ENCODE assay signal across 27 cellular contexts in the genomic region with DNA sequence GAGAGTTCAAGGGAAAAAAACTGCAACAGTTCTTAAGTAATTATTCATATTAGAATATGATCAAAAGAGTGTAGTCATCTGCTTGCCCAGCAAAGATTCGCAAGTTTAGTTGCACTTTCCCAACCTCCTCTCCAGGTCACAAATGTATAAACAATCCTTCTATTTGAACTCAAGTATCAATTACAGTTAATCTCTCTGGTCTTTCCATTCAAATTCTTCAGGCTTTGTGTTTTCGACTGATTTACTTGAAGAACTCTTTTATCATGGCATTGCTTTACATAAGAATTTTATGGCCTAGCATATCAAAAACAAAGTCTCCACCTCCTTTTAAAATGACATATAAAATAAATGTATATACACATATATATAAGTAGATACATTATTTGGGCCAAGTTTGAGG.
DNase-seq lines count a peak whose midpoint lies in the region; ATAC-seq, FAIRE-seq and TF ChIP-seq lines count a peak whose summit lies in the region.
"Had no signal": no experiment of that assay in that cellular context is flagged by ENCODE, and none has a peak within 500 bp of the region (broad histone marks: within the 10 kb centered on the region; RNA-seq: fewer than 3 reads in every experiment).

No MANE protein-coding gene starts in this region.

- H3K4me3 Mint-ChIP-seq in astrocyte (ENCODE audit: unreplicated experiment), result no peak overlapping the region
- H3K4me3 Mint-ChIP-seq: CD14-positive monocyte; CD4-positive, alpha-beta T cell; CD8-positive, alpha-beta memory T cell; H9; HFFc6 had no signal

- no peaks in the 10 kb centered on the region for H3K9me3 Mint-ChIP-seq in astrocyte (ENCODE audit: unreplicated experiment)
- H3K9me3 Mint-ChIP-seq: CD14-positive monocyte, H9, HFFc6 had no signal

- H3K36me3 Mint-ChIP-seq in astrocyte (ENCODE audit: low read depth, unreplicated experiment), result no peaks in the 10 kb centered on the region
- H3K36me3 Mint-ChIP-seq: CD14-positive monocyte; CD8-positive, alpha-beta memory T cell had no signal

- H3K36me3 ChIP-seq in HAP-1 (replicated peaks) (no peaks in the 10 kb centered on the region), astrocyte (ENCODE audit: insufficient read depth, low read length) (no peaks in the 10 kb centered on the region), smooth muscle cell (ENCODE audit: low read depth) (no peaks in the 10 kb centered on the region), spleen (no peaks in the 10 kb centered on the region)
- H3K36me3 ChIP-seq: BE2C; BLaER1 treated with 17β-estradiol and CSF1 and Interleukin-3, amounts not matched to agents 10 nM and 100 nM had no signal

- no peak overlapping the region for H3K4me2 ChIP-seq in astrocyte (ENCODE audit: low read length)
- H3K4me2 ChIP-seq in smooth muscle cell, result peak overlapping the region; percentile 34
- H3K4me2 ChIP-seq: A549; BLaER1 treated with 17β-estradiol and CSF1 and Interleukin-3, amounts not matched to agents 10 nM and 100 nM had no signal

- H3K79me2 ChIP-seq in astrocyte (ENCODE audit: insufficient read depth, low read length) (no peaks in the 10 kb centered on the region), smooth muscle cell (ENCODE audit: low read depth) (no peaks in the 10 kb centered on the region)

- H3K4me1 ChIP-seq in HAP-1, result peaks cover 15% of the 10 kb centered on the region
- no peaks in the 10 kb centered on the region for H3K4me1 ChIP-seq in astrocyte (ENCODE audit: insufficient read depth, low read length)
- peaks cover 7% of the 10 kb centered on the region for H3K4me1 ChIP-seq in smooth muscle cell (ENCODE audit: low read depth)
- no peaks in the 10 kb centered on the region for H3K4me1 ChIP-seq in spleen
- H3K4me1 ChIP-seq: A549; BE2C; BLaER1 treated with 17β-estradiol and CSF1 and Interleukin-3, amounts not matched to agents 10 nM and 100 nM had no signal

- no peak for TF ChIP-seq CTCF in astrocyte (IDR thresholded peaks at IDR 0.05; ENCODE audit: insufficient read depth, low read depth, low read length)
- TF ChIP-seq CTCF in smooth muscle cell (IDR thresholded peaks at IDR 0.05; ENCODE audit: borderline replicate concordance, insufficient read depth, poor library complexity, severe bottlenecking), result no peak
- TF ChIP-seq CTCF in spleen (IDR thresholded peaks at IDR 0.05 in 8 of 11, conservative IDR thresholded peaks at IDR 0.05 in 3 of 11), result no peak

- H3K4me3 ChIP-seq in HAP-1, result no peak overlapping the region
- no peak overlapping the region for H3K4me3 ChIP-seq in astrocyte (ENCODE audit: insufficient read depth, low read depth, low read length)
- H3K4me3 ChIP-seq in smooth muscle cell, result no peak overlapping the region
- H3K4me3 ChIP-seq in spleen, result no peak overlapping the region
- H3K4me3 ChIP-seq: A549; BLaER1 treated with 17β-estradiol and CSF1 and Interleukin-3, amounts not matched to agents 10 nM and 100 nM; GM12878; GM23248 had no signal

- no peaks in the 10 kb centered on the region for H4K20me1 ChIP-seq in astrocyte (ENCODE audit: insufficient read depth, low read length)
- no peaks in the 10 kb centered on the region for H4K20me1 ChIP-seq in smooth muscle cell (ENCODE audit: low read depth)

- WGBS in smooth muscle cell (ENCODE audit: low lambda C conversion rate), result 48% methylated on average over 2 of the region's 2 CpGs
- 62 to 95% (median 79%) methylated on average over 2 of the region's 2 CpGs for WGBS in spleen, 5 donors

- in situ Hi-C loops in HAP-1 (cut with MboI; ENCODE audit: low sequenced_read_pairs), result no loop called here

- no peak overlapping the region for H3K27ac Mint-ChIP-seq in astrocyte (ENCODE audit: unreplicated experiment)
- H3K27ac Mint-ChIP-seq: CD14-positive monocyte; CD4-positive, alpha-beta T cell; CD8-positive, alpha-beta memory T cell; H9; HFFc6 had no signal

- no peaks in the 10 kb centered on the region for H3K27me3 Mint-ChIP-seq in astrocyte (ENCODE audit: low read depth, unreplicated experiment)
- H3K27me3 Mint-ChIP-seq: CD4-positive, alpha-beta T cell; CD8-positive, alpha-beta memory T cell had no signal

- no peaks in the 10 kb centered on the region for H3K27me3 ChIP-seq in HAP-1 (ENCODE audit: low read depth)
- no peaks in the 10 kb centered on the region for H3K27me3 ChIP-seq in astrocyte (ENCODE audit: insufficient read depth, low read length)
- no peaks in the 10 kb centered on the region for H3K27me3 ChIP-seq in smooth muscle cell (ENCODE audit: low read depth)
- no peaks in the 10 kb centered on the region for H3K27me3 ChIP-seq in spleen (replicated peaks in 1 of 7)
- H3K27me3 ChIP-seq: BE2C had no signal

- FAIRE-seq in astrocyte (lab: Jason Lieb, UNC), result peak; percentile 26
- FAIRE-seq: D721Med, GM12878, GM19239, H1 had no signal

- H3K4me1 Mint-ChIP-seq in astrocyte (ENCODE audit: low read depth, unreplicated experiment), result no peaks in the 10 kb centered on the region
- H3K4me1 Mint-ChIP-seq: CD14-positive monocyte; CD8-positive, alpha-beta memory T cell had no signal

- no peak for ATAC-seq in HG02970 (IDR thresholded peaks at IDR 0.05; ENCODE audit: low FRiP score, unreplicated experiment)
- ATAC-seq: A549, GM12878 had no signal

- H3K27ac ChIP-seq in astrocyte (ENCODE audit: low read depth, low read length) (no peak overlapping the region), epithelial cell of prostate (peak overlapping the region; percentile 40), smooth muscle cell (ENCODE audit: low read depth) (peak overlapping the region; percentile 72), spleen (no peak overlapping the region)
- H3K27ac ChIP-seq: A549; BLaER1 treated with 17β-estradiol and CSF1 and Interleukin-3, amounts not matched to agents 10 nM and 100 nM; GM23248 had no signal

- intact Hi-C loops in spleen (cut with DNase I; ENCODE audit: low total_unique reads), result no loop called here

- H2AFZ ChIP-seq in astrocyte (ENCODE audit: low read depth, low read length) (no peak overlapping the region), smooth muscle cell (ENCODE audit: low read depth) (no peak overlapping the region)
- H2AFZ ChIP-seq: GM23248 had no signal

- no peak for TF ChIP-seq POLR2A in spleen (IDR thresholded peaks at IDR 0.05)

- no peaks in the 10 kb centered on the region for H3F3A ChIP-seq in smooth muscle cell (ENCODE audit: low read depth)

- H3K9ac ChIP-seq in astrocyte (ENCODE audit: low read length) (no peak overlapping the region), smooth muscle cell (ENCODE audit: low read depth) (no peak overlapping the region)
- H3K9ac ChIP-seq: BLaER1 treated with 17β-estradiol and CSF1 and Interleukin-3, amounts not matched to agents 10 nM and 100 nM; GM23248 had no signal

- no peaks in the 10 kb centered on the region for H3K9me3 ChIP-seq in HAP-1
- no peaks in the 10 kb centered on the region for H3K9me3 ChIP-seq in astrocyte (ENCODE audit: insufficient read depth, low read depth, low read length)
- no peaks in the 10 kb centered on the region for H3K9me3 ChIP-seq in smooth muscle cell (replicated peaks; ENCODE audit: low read depth)
- no peaks in the 10 kb centered on the region for H3K9me3 ChIP-seq in spleen
- H3K9me3 ChIP-seq: A549, BE2C had no signal

- DNase-seq in HAP-1 (ENCODE audit: low spot score in 2 of 2) (peak; percentile 29 to 97), astrocyte (ENCODE audit: low read depth) (no peak), epithelial cell of prostate (ENCODE audit: low read depth, low spot score) (no peak), smooth muscle cell (lab: John Stamatoyannopoulos, UW; ENCODE audit: unreplicated experiment) (no peak), spleen (no peak), retina (no peak)
- DNase-seq: 8988T; ACHN; AML-193; BE2C; CD4-positive, alpha-beta T cell; CD8-positive, alpha-beta memory T cell; DMS 273 treated with DMSO at 0.1 percent for 48 hours; DMS79; EL; GDM1; GM23248; H9; HFFc6 had no signal

Comparison
In these comparisons a context has a peak if more than half of its experiments do, and no peak if none do; other contexts are left out.
1. DNase-seq: peak in HAP-1 (2 of 2); none in astrocyte (single experiment), epithelial cell of prostate (single experiment), smooth muscle cell (single experiment), spleen (single experiment) and retina (single experiment).
2. H3K27ac ChIP-seq: peak in epithelial cell of prostate (single experiment) and smooth muscle cell (single experiment); none in astrocyte (single experiment) and spleen (0 of 8).